In genomic region chr5:64489857-64490256, GRCh38 we compare ENCODE assay signal across 16 cellular contexts. TPM values are rescaled to one million over a fixed set of nuclear protein-coding genes. Genes with fewer than 3 reads are reported as not detected.
DNase-seq lines count a peak whose midpoint lies in the region; ATAC-seq and TF ChIP-seq lines count a peak whose summit lies in the region.
"Had no signal": no experiment of that assay in that cellular context is flagged by ENCODE, and none has a peak within 500 bp of the region (broad histone marks: within the 10 kb centered on the region; RNA-seq: fewer than 3 reads in every experiment).

No MANE protein-coding gene starts in this region.

- TF ChIP-seq RAD21 in IMR-90 (IDR thresholded peaks at IDR 0.05; ENCODE audit: low read length), result no peak

- no peak overlapping the region for H2AK5ac ChIP-seq in H9 (ENCODE audit: insufficient read length, low read length)
- no peak overlapping the region for H2AK5ac ChIP-seq in IMR-90 (ENCODE audit: low read depth, low read length)
- no peak overlapping the region for H2AK5ac ChIP-seq in mesenchymal stem cell (ENCODE audit: low read length, severe bottlenecking)

- no peak for TF ChIP-seq CTCF in H9 (conservative IDR thresholded peaks at IDR 0.05)
- TF ChIP-seq CTCF in IMR-90 (conservative IDR thresholded peaks at IDR 0.05; ENCODE audit: low read depth, low read length), result no peak
- TF ChIP-seq CTCF in spleen (IDR thresholded peaks at IDR 0.05 in 8 of 11, conservative IDR thresholded peaks at IDR 0.05 in 3 of 11), result no peak
- no peak for TF ChIP-seq CTCF in adrenal gland (IDR thresholded peaks at IDR 0.05)

- H2AFZ ChIP-seq in H9 (ENCODE audit: low read length) (no peak overlapping the region), IMR-90 (replicated peaks; ENCODE audit: low read length, poor library complexity) (no peak overlapping the region), mesenchymal stem cell (ENCODE audit: low read depth, low read length) (no peak overlapping the region)

- in situ Hi-C loops in IMR-90 (cut with MboI; ENCODE audit: low sequenced_read_pairs), result no loop called here

- H3K79me1 ChIP-seq in H9 (ENCODE audit: insufficient read depth, low read depth, low read length, poor library complexity, severe bottlenecking) (no peaks in the 10 kb centered on the region), IMR-90 (ENCODE audit: low read depth in 1 of 2, low read length in 2 of 2) (no peaks in the 10 kb centered on the region), mesenchymal stem cell (replicated peaks; ENCODE audit: low read length, poor library complexity, severe bottlenecking) (no peaks in the 10 kb centered on the region)

- no peaks in the 10 kb centered on the region for H3K4me1 Mint-ChIP-seq in H9
- H3K4me1 Mint-ChIP-seq: CD4-positive, alpha-beta memory T cell had no signal

- H3T11ph ChIP-seq in H9 (ENCODE audit: low read length), result no peak overlapping the region

- H3K14ac ChIP-seq in H9 (ENCODE audit: insufficient read depth, low read length) (no peak overlapping the region; the same call in 1 of the 2 replicates), IMR-90 (replicated peaks; ENCODE audit: low read depth, low read length) (no peak overlapping the region), mesenchymal stem cell (ENCODE audit: low read length in 2 of 2) (peak overlapping the region in 1 of 2 experiments; percentile 57)

- H3K18ac ChIP-seq in H9 (ENCODE audit: insufficient read length, low read depth, low read length), result no peak overlapping the region
- H3K18ac ChIP-seq in IMR-90 (ENCODE audit: low read depth, low read length), result no peak overlapping the region
- H3K18ac ChIP-seq in mesenchymal stem cell (ENCODE audit: low read depth in 1 of 2, low read length in 2 of 2), result no peak overlapping the region

- H2BK120ac ChIP-seq in H9 (ENCODE audit: low read depth, low read length, poor library complexity, severe bottlenecking) (no peak overlapping the region), IMR-90 (ENCODE audit: low read depth, low read length) (no peak overlapping the region), mesenchymal stem cell (ENCODE audit: low read depth, low read length) (no peak overlapping the region)

- H2BK12ac ChIP-seq in H9 (ENCODE audit: insufficient read length, low read depth, low read length) (no peak overlapping the region), mesenchymal stem cell (ENCODE audit: low read length in 2 of 2) (no peak overlapping the region)

- TF ChIP-seq POLR2A in IMR-90 (IDR thresholded peaks at IDR 0.05; ENCODE audit: low read depth, low read length) (no peak), spleen (IDR thresholded peaks at IDR 0.05) (no peak), adrenal gland (IDR thresholded peaks at IDR 0.05) (no peak)

- H3K4me1 ChIP-seq in H9 (ENCODE audit: insufficient read depth, low read length), result no peaks in the 10 kb centered on the region
- no peaks in the 10 kb centered on the region for H3K4me1 ChIP-seq in IMR-90 (ENCODE audit: control insufficient read depth, insufficient read depth, low read length)
- no peaks in the 10 kb centered on the region for H3K4me1 ChIP-seq in mesenchymal stem cell (ENCODE audit: control insufficient read depth, insufficient read depth, low read depth, low read length)
- H3K4me1 ChIP-seq in spleen, result no peaks in the 10 kb centered on the region
- no peaks in the 10 kb centered on the region for H3K4me1 ChIP-seq in adrenal gland (replicated peaks in 1 of 2)
- H3K4me1 ChIP-seq: Caco-2 had no signal

- H3K4ac ChIP-seq in H9 (ENCODE audit: low read depth, low read length) (no peak overlapping the region), IMR-90 (ENCODE audit: low read depth, low read length) (no peak overlapping the region), mesenchymal stem cell (ENCODE audit: low read depth in 1 of 2, low read length in 2 of 2) (no peak overlapping the region)

- H3K23me2 ChIP-seq in H9 (ENCODE audit: insufficient read length, low read depth, low read length, poor library complexity, severe bottlenecking), result no peaks in the 10 kb centered on the region

- no peak for DNase-seq in H9
- DNase-seq in IMR-90, result no peak
- no peak for DNase-seq in mesenchymal stem cell
- peak; percentile 58 for DNase-seq in spleen
- DNase-seq in anterior cingulate cortex (lab: John Stamatoyannopoulos, UW), result no peak
- no peak for DNase-seq in adrenal gland
- DNase-seq in activated naive CD4-positive, alpha-beta T cell (lab: John Stamatoyannopoulos, UW), result no peak
- DNase-seq: C1 segment of cervical spinal cord; Caco-2; CD4-positive, alpha-beta memory T cell; DMS79; EL; GDM1; GOT3; HCEC 1CT had no signal

- H3K9me3 ChIP-seq in H9 (ENCODE audit: control insufficient read depth, low read depth, low read length) (no peaks in the 10 kb centered on the region), IMR-90 (ENCODE audit: control insufficient read depth, insufficient read depth, low read length) (no peaks in the 10 kb centered on the region), mesenchymal stem cell (ENCODE audit: control insufficient read depth, low read length) (no peaks in the 10 kb centered on the region), spleen (peaks cover 0 to 26% (median 3%) of the 10 kb centered on the region in 8 donors), adrenal gland (replicated peaks in 1 of 3) (no peaks in the 10 kb centered on the region)
- H3K9me3 ChIP-seq: Caco-2 had no signal

- peaks cover 3 to 11% of the 10 kb centered on the region in 2 experiments; a peak in 4 of 5 replicates for H3K9me3 Mint-ChIP-seq in H9

- peak overlapping the region; percentile 24 for H4K5ac ChIP-seq in H9 (ENCODE audit: insufficient read length, low read depth, low read length)
- no peak overlapping the region for H4K5ac ChIP-seq in IMR-90 (ENCODE audit: low read depth, low read length)

- H4K8ac ChIP-seq in H9 (replicated peaks; ENCODE audit: insufficient read length, low read depth, low read length) (no peak overlapping the region), IMR-90 (ENCODE audit: low read depth in 2 of 2, low read length in 2 of 2) (no peak overlapping the region), mesenchymal stem cell (ENCODE audit: low read length) (no peak overlapping the region)

- H3K27ac ChIP-seq in H9 (ENCODE audit: insufficient read length, low read depth, low read length) (no peak overlapping the region), IMR-90 (ENCODE audit: insufficient read depth, low read length) (no peak overlapping the region), mesenchymal stem cell (ENCODE audit: low read length, poor library complexity, severe bottlenecking) (no peak overlapping the region), spleen (no peak overlapping the region), adrenal gland (no peak overlapping the region)

- CTCF ChIA-PET in IMR-90 (lab: Yijun Ruan, JAX), result no interaction called here

- ATAC-seq in IMR-90 (ENCODE audit: low read depth), result no peak

- H3K9ac ChIP-seq in H9 (ENCODE audit: extremely low read depth, insufficient read length, low read length) (no peak overlapping the region), IMR-90 (ENCODE audit: low read depth, low read length) (no peak overlapping the region), mesenchymal stem cell (ENCODE audit: low read length) (no peak overlapping the region)

- no peaks in the 10 kb centered on the region for H3K79me2 ChIP-seq in H9 (ENCODE audit: insufficient read depth, low read length)

- H3K4me3 ChIP-seq in IMR-90 (ENCODE audit: insufficient read depth, low read depth, low read length) (no peak overlapping the region), mesenchymal stem cell (ENCODE audit: insufficient read depth in 1 of 2, low read depth in 1 of 2, low read length in 2 of 2) (no peak overlapping the region), spleen (no peak overlapping the region), adrenal gland (no peak overlapping the region)

- no CpG with 5 or more reads among the region's 5 CpGs for WGBS in H9 (ENCODE audit: extremely low coverage, insufficient read length, low lambda C conversion rate)
- WGBS in IMR-90 (ENCODE audit: extremely low coverage in 2 of 2, insufficient read length in 1 of 2), 2 experiments, result 0% methylated on average over 1 of the region's 5 CpGs; no CpG with 5 or more reads in 1 of the 2 experiments
- 41% methylated on average over 5 of the region's 5 CpGs for WGBS in mesenchymal stem cell
- 44 to 65% (median 46%) methylated on average over 4 to 5 of the region's 5 CpGs for WGBS in spleen, 5 donors
- WGBS in adrenal gland, 4 donors, result 44 to 57% (median 53%) methylated on average over 4 to 5 of the region's 5 CpGs

- H3K27ac Mint-ChIP-seq in H9, result no peak overlapping the region
- H3K27ac Mint-ChIP-seq: CD4-positive, alpha-beta memory T cell had no signal

- H2AK9ac ChIP-seq in IMR-90 (replicated peaks; ENCODE audit: low read depth, low read length, poor library complexity), result peak overlapping the region; percentile 73

- no peak overlapping the region for H3K4me3 Mint-ChIP-seq in H9
- H3K4me3 Mint-ChIP-seq: CD4-positive, alpha-beta memory T cell had no signal

- dilution Hi-C loops in IMR-90 (cut with HindIII; ENCODE audit: low sequenced_read_pairs, unreplicated experiment), result no loop called here

- intact Hi-C loops in IMR-90 (cut with micrococcal nuclease), result no loop called here
- intact Hi-C loops in spleen (cut with DNase I; ENCODE audit: low total_unique reads), result no loop called here
- intact Hi-C loops in adrenal gland (cut with DNase I), result no loop called here

- H2BK15ac ChIP-seq in H9 (ENCODE audit: low read depth, low read length), result no peak overlapping the region
- no peak overlapping the region for H2BK15ac ChIP-seq in IMR-90 (ENCODE audit: low read depth, low read length)
- H2BK15ac ChIP-seq in mesenchymal stem cell (ENCODE audit: low read depth, poor library complexity, severe bottlenecking), result no peak overlapping the region

- POLR2A ChIA-PET in IMR-90 (lab: Charles Lee; ENCODE audit: unreplicated experiment), result no interaction called here

- H3K4me2 ChIP-seq in H9 (ENCODE audit: insufficient read depth, insufficient read length, low read length) (no peak overlapping the region), IMR-90 (ENCODE audit: low read depth, low read length) (no peak overlapping the region), mesenchymal stem cell (ENCODE audit: low read length, poor library complexity, severe bottlenecking) (no peak overlapping the region)

- H3K56ac ChIP-seq in H9 (ENCODE audit: insufficient read length, low read depth, low read length) (no peak overlapping the region), IMR-90 (ENCODE audit: extremely low read depth, insufficient read depth, low read length) (no peak overlapping the region)

- BruUV-seq in IMR-90 (replicated peaks; lab: Mats Ljungman, UMichigan), result no TSS peak

- H4K20me1 ChIP-seq in H9 (ENCODE audit: control insufficient read depth, insufficient read depth, insufficient read length), result no peaks in the 10 kb centered on the region
- no peaks in the 10 kb centered on the region for H4K20me1 ChIP-seq in IMR-90 (ENCODE audit: insufficient read depth, low read length)

- H2BK5ac ChIP-seq in H9 (ENCODE audit: insufficient read length, low read length) (no peak overlapping the region), IMR-90 (ENCODE audit: low read depth, low read length, poor library complexity, severe bottlenecking) (no peak overlapping the region), mesenchymal stem cell (ENCODE audit: low read depth, low read length, poor library complexity, severe bottlenecking) (no peak overlapping the region)

- H4K91ac ChIP-seq in H9 (ENCODE audit: insufficient read length, low read depth, low read length) (no peak overlapping the region), IMR-90 (ENCODE audit: insufficient read depth, low read depth, low read length) (no peak overlapping the region), mesenchymal stem cell (ENCODE audit: low read length) (peak overlapping the region; percentile 27)

- no peaks in the 10 kb centered on the region for H3K27me3 Mint-ChIP-seq in H9 (ENCODE audit: low read depth)
- H3K27me3 Mint-ChIP-seq: CD4-positive, alpha-beta memory T cell had no signal

- H3K36me3 ChIP-seq in IMR-90 (ENCODE audit: control insufficient read depth, insufficient read depth, low read length) (no peaks in the 10 kb centered on the region), mesenchymal stem cell (ENCODE audit: control insufficient read depth in 1 of 2, insufficient read depth in 2 of 2, low read depth in 1 of 2, low read length in 2 of 2) (no peaks in the 10 kb centered on the region), spleen (no peaks in the 10 kb centered on the region), adrenal gland (replicated peaks in 1 of 2) (no peaks in the 10 kb centered on the region)

- H3K9me1 ChIP-seq in IMR-90 (ENCODE audit: insufficient read depth, low read length), result no peaks in the 10 kb centered on the region

- H3K23ac ChIP-seq in H9 (ENCODE audit: insufficient read length, low read depth, low read length) (no peak overlapping the region), IMR-90 (ENCODE audit: low read depth, low read length) (no peak overlapping the region), mesenchymal stem cell (ENCODE audit: low read length in 2 of 2) (no peak overlapping the region)

- H3K27me3 ChIP-seq in H9 (ENCODE audit: insufficient read depth, low read length), result no peaks in the 10 kb centered on the region
- H3K27me3 ChIP-seq in IMR-90 (ENCODE audit: control insufficient read depth, insufficient read depth, low read length), result no peaks in the 10 kb centered on the region
- no peaks in the 10 kb centered on the region for H3K27me3 ChIP-seq in mesenchymal stem cell (ENCODE audit: control insufficient read depth in 1 of 2, insufficient read depth in 1 of 2, low read length in 2 of 2)
- H3K27me3 ChIP-seq in spleen (replicated peaks in 1 of 7), result peaks cover 0 to 6% (median 0%) of the 10 kb centered on the region in 7 donors
- no peaks in the 10 kb centered on the region for H3K27me3 ChIP-seq in adrenal gland

- peaks cover 0 to 3% (median 0%) of the 10 kb centered on the region in 3 experiments; a peak in 1 of 7 replicates for H3K36me3 Mint-ChIP-seq in H9 (ENCODE audit: insufficient read depth in 1 of 3, low read depth in 3 of 3)
- H3K36me3 Mint-ChIP-seq: CD4-positive, alpha-beta memory T cell had no signal

- H2BK20ac ChIP-seq in H9 (ENCODE audit: low read depth, low read length, poor library complexity, severe bottlenecking) (no peak overlapping the region), IMR-90 (ENCODE audit: low read depth, low read length) (no peak overlapping the region)

RNA-seq across cellular contexts. Expression of gene RGS7BP, which starts 16.0 kb away (rescaled TPM):
- 0.31 and 0.33 TPM in 2 replicates for total RNA-seq in H9 (2021)
- total RNA-seq in IMR-90 (2012; rRNA removed), result not detected in 2 replicates
- polyA plus RNA-seq in IMR-90 (2012; rRNA removed), result not detected in 2 replicates
- polyA plus RNA-seq in IMR-90 (2012; cell fraction: cytosol; rRNA removed), result not detected in 2 replicates
- 0.02 TPM in 1 of 2 replicates, not detected in the other for polyA plus RNA-seq in IMR-90 (2012; cell fraction: nucleus; rRNA removed; ENCODE audit: low replicate concordance)
- polyA plus RNA-seq in mesenchymal stem cell (2013, experiment 1 of 2), result 0.44 TPM
- 0.38 TPM for polyA plus RNA-seq in mesenchymal stem cell (2013, experiment 2 of 2)
- 1 to 10 TPM in 4 of 7 donors, under 1 TPM in 3; 0.18 to 3.7 (median 1.2) TPM for total RNA-seq in spleen
- under 1 TPM; 0.11 to 0.64 (median 0.12) TPM for polyA plus RNA-seq in spleen
- 10 to 100 TPM in 5 of 8 donors, 1 to 10 TPM in 3; 5.3 to 23.5 (median 12.2) TPM for total RNA-seq in adrenal gland
- 1 to 10 TPM in 2 of 3 donors, under 1 TPM in 1; 0.54 to 6.7 (median 1.9) TPM for polyA plus RNA-seq in adrenal gland
- total RNA-seq: A172; Caco-2; CD4-positive, alpha-beta memory T cell had no signal
- polyA plus RNA-seq: CD4-positive, alpha-beta memory T cell had no signal
